ENCODE assay signal across 14 cellular contexts in the genomic region with DNA sequence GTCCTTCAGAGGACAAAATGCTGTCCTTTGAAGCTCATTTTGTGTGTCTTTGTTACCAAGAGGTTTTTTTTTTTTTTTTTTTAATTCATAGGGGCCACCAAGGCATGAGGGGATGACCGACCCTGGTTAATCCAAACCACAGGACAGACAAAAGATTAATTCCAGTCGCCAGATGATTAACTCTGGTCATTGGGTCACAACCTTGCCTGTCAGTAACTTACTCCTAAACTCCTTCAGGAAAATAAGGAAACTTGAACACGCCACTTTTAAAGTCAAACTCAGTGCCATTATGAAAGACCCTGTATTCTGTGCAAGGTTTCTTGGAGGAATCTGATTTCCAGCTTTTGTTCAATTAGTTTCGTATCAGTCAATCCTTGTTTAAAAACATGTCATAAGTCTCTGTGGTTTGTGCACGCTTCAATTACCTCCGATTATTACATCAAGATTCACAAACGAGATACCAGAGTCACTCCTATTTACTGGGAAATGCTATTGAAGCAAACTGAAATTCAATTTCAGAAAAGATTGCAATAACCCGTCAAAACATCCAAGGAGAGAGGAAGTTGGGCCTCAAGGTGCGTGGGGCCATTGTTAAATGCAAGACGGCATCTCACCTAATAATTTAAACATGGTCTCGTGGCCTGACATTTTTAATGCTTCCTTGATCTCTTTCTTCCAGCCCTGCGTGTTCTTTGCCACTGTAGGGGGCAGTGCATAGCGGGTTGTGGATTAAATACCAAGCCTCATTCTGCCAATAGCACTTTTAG. TPM values are rescaled to one million over a fixed set of nuclear protein-coding genes. Genes with fewer than 3 reads are reported as not detected.
DNase-seq lines count a peak whose midpoint lies in the region; ATAC-seq and TF ChIP-seq lines count a peak whose summit lies in the region.
"Had no signal": no experiment of that assay in that cellular context is flagged by ENCODE, and none has a peak within 500 bp of the region (broad histone marks: within the 10 kb centered on the region; RNA-seq: fewer than 3 reads in every experiment).

No MANE protein-coding gene starts in this region.

- no peak for ATAC-seq in DND-41 (ENCODE audit: insufficient read depth, low read depth)
- ATAC-seq in foreskin keratinocyte, result no peak
- ATAC-seq in psoas muscle, result no peak
- ATAC-seq in GM18498 (IDR thresholded peaks at IDR 0.05; ENCODE audit: unreplicated experiment), result no peak

- H3K27me3 ChIP-seq in DND-41 (ENCODE audit: insufficient read depth, low read length, poor library complexity) (no peaks in the 10 kb centered on the region), foreskin keratinocyte (no peaks in the 10 kb centered on the region), psoas muscle (ENCODE audit: insufficient read depth in 3 of 3, low read length in 2 of 3) (no peaks in the 10 kb centered on the region)
- H3K27me3 ChIP-seq: SJCRH30, spleen had no signal

- H2AFZ ChIP-seq in DND-41 (ENCODE audit: low read depth, low read length), result no peak overlapping the region

- DNase-seq in DND-41, result no peak
- peak; percentile 30 for DNase-seq in SK-MEL-5 (ENCODE audit: low read depth, low spot score)
- no peak for DNase-seq in foreskin keratinocyte
- DNase-seq in psoas muscle, result no peak
- no peak for DNase-seq in activated naive CD4-positive, alpha-beta T cell treated with anti-CD3 and anti-CD28 coated beads, Interleukin-2, amount 50 U/mL, for 16 hours
- DNase-seq in COLO668 (lab: John Stamatoyannopoulos, UW; ENCODE audit: unreplicated experiment), result no peak
- DNase-seq in NAMALWA (ENCODE audit: low spot score), result no peak
- DNase-seq: activated CD4-positive, alpha-beta T cell treated with anti-CD3 and anti-CD28 coated beads for 1 hour; activated effector memory CD4-positive, alpha-beta T cell treated with anti-CD3 and anti-CD28 coated beads, Interleukin-2, amount 50 U/mL, for 16 hours; MV-4-11; NCI-H446 treated with DMSO at 0.1 percent for 48 hours; SJCRH30; spleen had no signal

- no peak overlapping the region for H3K4me3 ChIP-seq in DND-41 (ENCODE audit: low read depth in 1 of 2, low read length in 2 of 2)
- no peak overlapping the region for H3K4me3 ChIP-seq in psoas muscle
- H3K4me3 ChIP-seq: SJCRH30, spleen had no signal

- H3K36me3 ChIP-seq in DND-41 (ENCODE audit: insufficient read depth, low read length) (no peaks in the 10 kb centered on the region), psoas muscle (ENCODE audit: insufficient read depth in 1 of 2, low read depth in 1 of 2) (no peaks in the 10 kb centered on the region)
- H3K36me3 ChIP-seq: SJCRH30 had no signal

- no peak overlapping the region for H3K9ac ChIP-seq in DND-41 (ENCODE audit: low read depth, low read length)

- H3K27ac ChIP-seq in DND-41 (ENCODE audit: low read length) (no peak overlapping the region), foreskin keratinocyte (peak overlapping the region; percentile 64), psoas muscle (peak overlapping the region; percentile 47)
- H3K27ac ChIP-seq: SJCRH30 had no signal

- peak; percentile 15 for TF ChIP-seq CTCF in DND-41 (IDR thresholded peaks at IDR 0.05; ENCODE audit: borderline replicate concordance, extremely low read depth, low read length, poor library complexity, severe bottlenecking)
- TF ChIP-seq CTCF in foreskin keratinocyte (conservative IDR thresholded peaks at IDR 0.05), result peak; percentile 13
- no peak for TF ChIP-seq CTCF in psoas muscle (IDR thresholded peaks at IDR 0.05)

- intact Hi-C loops in psoas muscle (cut with DNase I), result no loop called here

- H4K20me1 ChIP-seq in DND-41 (ENCODE audit: insufficient read depth, low read length), result no peaks in the 10 kb centered on the region

- H3K79me2 ChIP-seq in DND-41 (ENCODE audit: insufficient read depth, low read length), result no peaks in the 10 kb centered on the region

- H3K9me3 ChIP-seq in DND-41 (ENCODE audit: insufficient read depth, low read length, severe bottlenecking) (no peaks in the 10 kb centered on the region), psoas muscle (no peaks in the 10 kb centered on the region)
- H3K9me3 ChIP-seq: SJCRH30, spleen had no signal

- 71 to 79% (median 79%) methylated on average over 13 of the region's 13 CpGs for WGBS in psoas muscle, 3 donors

- no peak overlapping the region for H3K4me2 ChIP-seq in DND-41 (ENCODE audit: insufficient read depth, low read length)

- H3K4me1 ChIP-seq in DND-41 (ENCODE audit: insufficient read depth, low read length) (no peaks in the 10 kb centered on the region), foreskin keratinocyte (peaks cover 23% of the 10 kb centered on the region), psoas muscle (peaks cover 74% of the 10 kb centered on the region)

- in situ Hi-C loops in SK-MEL-5 (cut with HindIII; ENCODE audit: low pct_unique_long_range_greater_than_20kb, low sequenced_read_pairs), result no loop called here

RNA-seq across cellular contexts. Expression of gene NRP1, which starts 44.0 kb away (rescaled TPM):
- total RNA-seq in SK-MEL-5 (2014; rRNA removed; shearing (Covaris generic)), result 1.1 and 1.4 TPM in 2 replicates
- polyA plus RNA-seq in SK-MEL-5 (2015; cell fraction: cytosol; rRNA removed), result 1.2 and 1.4 TPM in 2 replicates
- polyA plus RNA-seq in SK-MEL-5 (2015; cell fraction: nucleus; rRNA removed), result 0.88 and 5.0 TPM in 2 replicates
- total RNA-seq in foreskin keratinocyte, result 57.3 and 58.2 TPM in 2 replicates
- polyA plus RNA-seq in foreskin keratinocyte, result 11.6 and 12.2 TPM in 2 replicates
- total RNA-seq in psoas muscle, result 10 to 100 TPM; 29.1 to 54.8 (median 42.9) TPM
- polyA plus RNA-seq in psoas muscle, result 10 to 100 TPM; 10.9 to 31.2 (median 11.4) TPM

Comparison
In these comparisons a context has a peak if more than half of its experiments do, and no peak if none do; other contexts are left out.
1. RNA of gene NRP1, which starts 44.0 kb away (total RNA-seq): 57.3 to 58.2 TPM in foreskin keratinocyte and 29.1 to 54.8 TPM in psoas muscle; 1.1 to 1.4 TPM in SK-MEL-5; every median in the first group is over 10 times any median in the second.